In genomic region chr2:240568678-240569522, GRCh38 we compare ENCODE assay signal across 8 cellular contexts. TPM values are rescaled to one million over a fixed set of nuclear protein-coding genes. Genes with fewer than 3 reads are reported as not detected.
A peak's percentile ranks its signal among the peaks of the same experiment; 100 is the strongest.
DNase-seq lines count a peak whose midpoint lies in the region; ATAC-seq and TF ChIP-seq lines count a peak whose summit lies in the region.

No MANE protein-coding gene starts in this region.

- peak overlapping the region; percentile 73 for H3K27ac Mint-ChIP-seq in activated CD4-positive, alpha-beta memory T cell treated with anti-CD3 and anti-CD28 coated beads for 36 hours
- H3K27ac Mint-ChIP-seq in stimulated activated naive CD8-positive, alpha-beta T cell treated with anti-CD3 and anti-CD28 coated beads, Interleukin-15, Interleukin-2, amounts not matched to agents 100 ng/mL and 50 ng/mL, for 24 hours: peak overlapping the region; percentile 74

- ATAC-seq in GM21723 (IDR thresholded peaks at IDR 0.05; ENCODE audit: unreplicated experiment): peak; percentile 10

- CTCF ChIA-PET in activated CD4-positive, alpha-beta memory T cell treated with anti-CD3 and anti-CD28 coated beads for 36 hours (lab: Charles Lee): interaction anchor here (0.6 to 2.1 kb wide), 7 partner anchors 8 to 91 kb away, joined by 3 to 22 read pairs (median 4); partner anchors contain the start of genes CAPN10 and DUSP28

- H3K9me3 Mint-ChIP-seq in activated CD4-positive, alpha-beta memory T cell treated with anti-CD3 and anti-CD28 coated beads for 36 hours: no peaks in the 10 kb centered on the region
- no peaks in the 10 kb centered on the region for H3K9me3 Mint-ChIP-seq in stimulated activated naive CD8-positive, alpha-beta T cell treated with anti-CD3 and anti-CD28 coated beads, Interleukin-15, Interleukin-2, amounts not matched to agents 100 ng/mL and 50 ng/mL, for 24 hours

- peaks cover 26% of the 10 kb centered on the region for H3K36me3 ChIP-seq in effector memory CD4-positive, alpha-beta T cell (ENCODE audit: control insufficient read depth, insufficient read depth, low read length)

- no peaks in the 10 kb centered on the region for H3K9me3 ChIP-seq in effector memory CD4-positive, alpha-beta T cell (ENCODE audit: control insufficient read depth, low read length)

- H3K36me3 Mint-ChIP-seq in activated CD4-positive, alpha-beta memory T cell treated with anti-CD3 and anti-CD28 coated beads for 36 hours: peaks cover 12% of the 10 kb centered on the region
- H3K36me3 Mint-ChIP-seq in stimulated activated naive CD8-positive, alpha-beta T cell treated with anti-CD3 and anti-CD28 coated beads, Interleukin-15, Interleukin-2, amounts not matched to agents 100 ng/mL and 50 ng/mL, for 24 hours (ENCODE audit: low read depth): peaks cover 5% of the 10 kb centered on the region

- intact Hi-C loops in activated CD4-positive, alpha-beta memory T cell treated with anti-CD3 and anti-CD28 coated beads for 36 hours (cut with micrococcal nuclease): loop anchor here (1.0 to 10.0 kb wide), 8 partner anchors 10 to 1286 kb away; partner anchors contain the start of genes COPS9, FARP2, HDAC4 and MTERF4

- POLR2A ChIA-PET in activated CD4-positive, alpha-beta memory T cell treated with anti-CD3 and anti-CD28 coated beads for 36 hours (lab: Charles Lee): interaction anchor here (0.6 to 2.6 kb wide), 7 partner anchors 11 to 1267 kb away, joined by 3 to 15 read pairs (median 4); partner anchors contain the start of genes ANKMY1 and CAPN10

- peak overlapping the region; percentile 68 for H3K27ac ChIP-seq in effector memory CD4-positive, alpha-beta T cell (ENCODE audit: insufficient read depth, low read length, poor library complexity, severe bottlenecking)

- TF ChIP-seq POLR2A in NB4 (IDR thresholded peaks at IDR 0.05; ENCODE audit: extremely low read depth, insufficient read length): no peak

- H3K27me3 ChIP-seq in effector memory CD4-positive, alpha-beta T cell (replicated peaks; ENCODE audit: control insufficient read depth, insufficient read depth, low read length, poor library complexity, severe bottlenecking): no peaks in the 10 kb centered on the region

- peak overlapping the region; percentile 42 for H3K4me3 ChIP-seq in NB4 (ENCODE audit: low read depth, low read length)
- peak overlapping the region; percentile 77 for H3K4me3 ChIP-seq in effector memory CD4-positive, alpha-beta T cell (ENCODE audit: insufficient read depth, low read depth, low read length, poor library complexity, severe bottlenecking)

- no peak for TF ChIP-seq CTCF in NB4 (IDR thresholded peaks at IDR 0.05; ENCODE audit: low read depth, low read length)

- H3K27me3 Mint-ChIP-seq in activated CD4-positive, alpha-beta memory T cell treated with anti-CD3 and anti-CD28 coated beads for 36 hours: no peaks in the 10 kb centered on the region
- no peaks in the 10 kb centered on the region for H3K27me3 Mint-ChIP-seq in stimulated activated naive CD8-positive, alpha-beta T cell treated with anti-CD3 and anti-CD28 coated beads, Interleukin-15, Interleukin-2, amounts not matched to agents 100 ng/mL and 50 ng/mL, for 24 hours

- peaks cover 66% of the 10 kb centered on the region for H3K4me1 ChIP-seq in effector memory CD4-positive, alpha-beta T cell (ENCODE audit: control insufficient read depth, insufficient read depth, low read length, poor library complexity, severe bottlenecking)

- H3K4me1 Mint-ChIP-seq in activated CD4-positive, alpha-beta memory T cell treated with anti-CD3 and anti-CD28 coated beads for 36 hours (ENCODE audit: low read depth): peaks cover 46% of the 10 kb centered on the region
- H3K4me1 Mint-ChIP-seq in stimulated activated naive CD8-positive, alpha-beta T cell treated with anti-CD3 and anti-CD28 coated beads, Interleukin-15, Interleukin-2, amounts not matched to agents 100 ng/mL and 50 ng/mL, for 24 hours (ENCODE audit: low read depth): peaks cover 56% of the 10 kb centered on the region

- H3K4me3 Mint-ChIP-seq in activated CD4-positive, alpha-beta memory T cell treated with anti-CD3 and anti-CD28 coated beads for 36 hours: peak overlapping the region; percentile 79
- peak overlapping the region; percentile 81 for H3K4me3 Mint-ChIP-seq in stimulated activated naive CD8-positive, alpha-beta T cell treated with anti-CD3 and anti-CD28 coated beads, Interleukin-15, Interleukin-2, amounts not matched to agents 100 ng/mL and 50 ng/mL, for 24 hours

- DNase-seq in GF-D8 (lab: John Stamatoyannopoulos, UW): peak; percentile 2
- DNase-seq in NB4 (ENCODE audit: low read depth): peak; percentile 73
- peak; percentile 53 for DNase-seq in activated CD4-positive, alpha-beta memory T cell treated with anti-CD3 and anti-CD28 coated beads for 36 hours
- DNase-seq in effector memory CD4-positive, alpha-beta T cell: peak; percentile 39 to 40 (median 39)
- peak; percentile 67 for DNase-seq in medulla oblongata (ENCODE audit: extremely low spot score)
- DNase-seq in GM19240 (ENCODE audit: insufficient read length, low spot score): no peak

RNA-seq across cellular contexts. Expression of gene RNPEPL1, which starts 0.6 kb away (rescaled TPM):
- total RNA-seq in activated CD4-positive, alpha-beta memory T cell treated with anti-CD3 and anti-CD28 coated beads for 36 hours: 10 to 100 TPM; 55.2 to 56.0 TPM

RNA-seq across cellular contexts. Expression of gene DUSP28, which starts 8.7 kb away (rescaled TPM):
- total RNA-seq in activated CD4-positive, alpha-beta memory T cell treated with anti-CD3 and anti-CD28 coated beads for 36 hours: 1 to 10 TPM; 4.1 to 4.2 TPM

RNA-seq across cellular contexts. Expression of gene ANKMY1, which starts 11.1 kb away (rescaled TPM):
- total RNA-seq in activated CD4-positive, alpha-beta memory T cell treated with anti-CD3 and anti-CD28 coated beads for 36 hours: 10 to 100 TPM; 18.4 to 19.1 TPM

RNA-seq across cellular contexts. Expression of gene CAPN10, which starts 17.6 kb away (rescaled TPM):
- total RNA-seq in activated CD4-positive, alpha-beta memory T cell treated with anti-CD3 and anti-CD28 coated beads for 36 hours: 10 to 100 TPM; 32.6 to 33.9 TPM

RNA-seq across cellular contexts. Expression of gene GPR35, which starts 56.4 kb away (rescaled TPM):
- total RNA-seq in activated CD4-positive, alpha-beta memory T cell treated with anti-CD3 and anti-CD28 coated beads for 36 hours: 1 to 10 TPM; 3.4 to 4.7 TPM
